Comparison of ENCODE assay signal across 8 cellular contexts in genomic region chr11:47524200-47524874, GRCh38. TPM values are rescaled to one million over a fixed set of nuclear protein-coding genes. Genes with fewer than 3 reads are reported as not detected.
A peak's percentile ranks its signal among the peaks of the same experiment; 100 is the strongest.
DNase-seq lines count a peak whose midpoint lies in the region; ATAC-seq, FAIRE-seq and TF ChIP-seq lines count a peak whose summit lies in the region.

No MANE protein-coding gene starts in this region.

- ATAC-seq in IMR-90 (ENCODE audit: low read depth): 0 out of 2 replicates have a peak, but pooled peaks have one; percentile 9
- no peak for ATAC-seq in HG02571 (IDR thresholded peaks at IDR 0.05; ENCODE audit: unreplicated experiment)

- intact Hi-C loops in Caco-2 (cut with micrococcal nuclease; ENCODE audit: unreplicated experiment) (no loop called here), IMR-90 (cut with micrococcal nuclease) (no loop called here)

- H2BK120ac ChIP-seq in IMR-90 (ENCODE audit: low read depth, low read length): peak overlapping the region; percentile 23; the same call in 1 of the 2 replicates

- in situ Hi-C loops in IMR-90 (cut with MboI; ENCODE audit: low sequenced_read_pairs): no loop called here

- H3K79me2 ChIP-seq in astrocyte (ENCODE audit: insufficient read depth, low read length): peaks cover 100% of the 10 kb centered on the region

- H3K9ac ChIP-seq in IMR-90 (ENCODE audit: low read depth, low read length) (peak overlapping the region; percentile 47; the same call in 1 of the 2 replicates), astrocyte (ENCODE audit: low read length) (peak overlapping the region; percentile 78)

- no peak overlapping the region for H2AK9ac ChIP-seq in IMR-90 (replicated peaks; ENCODE audit: low read depth, low read length, poor library complexity)

- H3K4me1 Mint-ChIP-seq in Caco-2 (ENCODE audit: low read depth, unreplicated experiment): peaks cover 24% of the 10 kb centered on the region
- H3K4me1 Mint-ChIP-seq in astrocyte (ENCODE audit: low read depth, unreplicated experiment): peaks cover 41% of the 10 kb centered on the region

- H3K36me3 Mint-ChIP-seq in Caco-2 (ENCODE audit: insufficient read depth, unreplicated experiment): peaks cover 33% of the 10 kb centered on the region
- peaks cover 3% of the 10 kb centered on the region for H3K36me3 Mint-ChIP-seq in astrocyte (ENCODE audit: low read depth, unreplicated experiment)

- peaks cover 21% of the 10 kb centered on the region for H3K4me1 ChIP-seq in Caco-2
- peaks cover 12% of the 10 kb centered on the region for H3K4me1 ChIP-seq in IMR-90 (ENCODE audit: control insufficient read depth, insufficient read depth, low read length)
- H3K4me1 ChIP-seq in astrocyte (ENCODE audit: insufficient read depth, low read length): peaks cover 24% of the 10 kb centered on the region

- H4K20me1 ChIP-seq in IMR-90 (ENCODE audit: insufficient read depth, low read length): peaks cover 84% of the 10 kb centered on the region
- peaks cover 87% of the 10 kb centered on the region for H4K20me1 ChIP-seq in astrocyte (ENCODE audit: insufficient read depth, low read length)

- WGBS in IMR-90 (ENCODE audit: extremely low coverage in 2 of 2, insufficient read length in 1 of 2), 2 experiments: 44% methylated on average over 4 of the region's 9 CpGs; no CpG with 5 or more reads in 1 of the 2 experiments

- H3K9me3 Mint-ChIP-seq in Caco-2 (ENCODE audit: unreplicated experiment): no peaks in the 10 kb centered on the region
- no peaks in the 10 kb centered on the region for H3K9me3 Mint-ChIP-seq in astrocyte (ENCODE audit: unreplicated experiment)

- peak overlapping the region; percentile 21; the same call in 1 of the 2 replicates for H4K91ac ChIP-seq in IMR-90 (ENCODE audit: insufficient read depth, low read depth, low read length)

- H3K4me2 ChIP-seq in IMR-90 (ENCODE audit: low read depth, low read length) (peak overlapping the region; percentile 35), astrocyte (ENCODE audit: low read length) (peak overlapping the region; percentile 78)

- TF ChIP-seq CTCF in Caco-2 (IDR thresholded peaks at IDR 0.05; ENCODE audit: insufficient read depth in 1 of 2, low read depth in 1 of 2, low read length in 1 of 2, severe bottlenecking in 1 of 2, unreplicated experiment in 1 of 2) (no peak), IMR-90 (conservative IDR thresholded peaks at IDR 0.05; ENCODE audit: low read depth, low read length) (no peak), astrocyte (IDR thresholded peaks at IDR 0.05; ENCODE audit: insufficient read depth, low read depth, low read length) (no peak), D721Med (IDR thresholded peaks at IDR 0.05; ENCODE audit: insufficient read depth, missing control alignments) (no peak)

- TF ChIP-seq RAD21 in IMR-90 (IDR thresholded peaks at IDR 0.05; ENCODE audit: low read length): no peak

- peak overlapping the region; percentile 53 for H3K18ac ChIP-seq in IMR-90 (ENCODE audit: low read depth, low read length)

- H3K4me3 Mint-ChIP-seq in Caco-2 (ENCODE audit: unreplicated experiment) (no peak overlapping the region), astrocyte (ENCODE audit: unreplicated experiment) (peak overlapping the region; percentile 52)

- POLR2A ChIA-PET in Caco-2 (lab: Charles Lee) (no interaction called here), IMR-90 (lab: Charles Lee; ENCODE audit: unreplicated experiment) (no interaction called here)

- H3K14ac ChIP-seq in IMR-90 (replicated peaks; ENCODE audit: low read depth, low read length): peak overlapping the region; percentile 74

- H3K36me3 ChIP-seq in Caco-2 (ENCODE audit: control insufficient read depth, insufficient read depth, low read length) (no peaks in the 10 kb centered on the region), IMR-90 (ENCODE audit: control insufficient read depth, insufficient read depth, low read length) (no peaks in the 10 kb centered on the region; the same call in 1 of the 2 replicates), astrocyte (ENCODE audit: insufficient read depth, low read length) (no peaks in the 10 kb centered on the region)

- H3K4ac ChIP-seq in IMR-90 (ENCODE audit: low read depth, low read length): peak overlapping the region; percentile 44

- H3K27me3 Mint-ChIP-seq in Caco-2 (ENCODE audit: insufficient read depth, unreplicated experiment) (no peaks in the 10 kb centered on the region), astrocyte (ENCODE audit: low read depth, unreplicated experiment) (no peaks in the 10 kb centered on the region)

- H3K27ac Mint-ChIP-seq in Caco-2 (ENCODE audit: unreplicated experiment) (peak overlapping the region; percentile 30), astrocyte (ENCODE audit: unreplicated experiment) (peak overlapping the region; percentile 94)

- H3K9me1 ChIP-seq in IMR-90 (ENCODE audit: insufficient read depth, low read length): peaks cover 4% of the 10 kb centered on the region; the same call in 1 of the 2 replicates

- peaks cover 4 to 63% of the 10 kb centered on the region in 2 experiments; a peak in 3 of 4 replicates for H3K79me1 ChIP-seq in IMR-90 (ENCODE audit: low read depth in 1 of 2, low read length in 2 of 2)

- H2AFZ ChIP-seq in IMR-90 (replicated peaks; ENCODE audit: low read length, poor library complexity) (no peak overlapping the region), astrocyte (ENCODE audit: low read depth, low read length) (no peak overlapping the region)

- no peak overlapping the region for H3K56ac ChIP-seq in IMR-90 (ENCODE audit: extremely low read depth, insufficient read depth, low read length)

- dilution Hi-C loops in IMR-90 (cut with HindIII; ENCODE audit: low sequenced_read_pairs, unreplicated experiment): no loop called here

- peak overlapping the region; percentile 81 for H2BK5ac ChIP-seq in IMR-90 (ENCODE audit: low read depth, low read length, poor library complexity, severe bottlenecking)

- FAIRE-seq in astrocyte (lab: Jason Lieb, UNC) (no peak), D721Med (lab: Jason Lieb, UNC) (no peak)

- H3K4me3 ChIP-seq in Caco-2 (ENCODE audit: low read depth, low read length) (no peak overlapping the region), IMR-90 (ENCODE audit: insufficient read depth, low read depth, low read length) (no peak overlapping the region), astrocyte (ENCODE audit: insufficient read depth, low read depth, low read length) (peak overlapping the region; percentile 18), skin epidermis (no peak overlapping the region)

- H3K27me3 ChIP-seq in Caco-2 (replicated peaks; ENCODE audit: control insufficient read depth, insufficient read depth, low read length) (no peaks in the 10 kb centered on the region), IMR-90 (ENCODE audit: control insufficient read depth, insufficient read depth, low read length) (no peaks in the 10 kb centered on the region), astrocyte (ENCODE audit: insufficient read depth, low read length) (no peaks in the 10 kb centered on the region)

- H4K8ac ChIP-seq in IMR-90 (ENCODE audit: low read depth in 2 of 2, low read length in 2 of 2): peak overlapping the region in 1 of 2 experiments; percentile 22; a peak in 1 of 4 replicates

- peak overlapping the region; percentile 77 for H3K23ac ChIP-seq in IMR-90 (ENCODE audit: low read depth, low read length)

- DNase-seq in Caco-2 (no peak), IMR-90 (no peak), astrocyte (ENCODE audit: low read depth) (no peak), hippocampal formation (lab: John Stamatoyannopoulos, UW) (peak; percentile 27 to 61), D721Med (ENCODE audit: insufficient read length, low spot score) (no peak), NCI-H526 treated with DMSO at 0.1 percent for 48 hours (lab: John Stamatoyannopoulos, UW) (no peak)

- peak overlapping the region; percentile 80; the same call in 1 of the 2 replicates for H2AK5ac ChIP-seq in IMR-90 (ENCODE audit: low read depth, low read length)

- CTCF ChIA-PET in Caco-2 (lab: Charles Lee) (no interaction called here), IMR-90 (lab: Yijun Ruan, JAX) (interaction anchor here (0.7 to 2.1 kb wide), 2 partner anchors 9 to 14 kb away, joined by 3 to 6 read pairs; no protein-coding TSS in a partner anchor)

- H3K9me3 ChIP-seq in Caco-2 (no peaks in the 10 kb centered on the region), IMR-90 (ENCODE audit: control insufficient read depth, insufficient read depth, low read length) (no peaks in the 10 kb centered on the region), astrocyte (ENCODE audit: insufficient read depth, low read depth, low read length) (no peaks in the 10 kb centered on the region)

- BruUV-seq in Caco-2 (replicated peaks; lab: Mats Ljungman, UMichigan): no TSS peak
- no TSS peak for BruUV-seq in IMR-90 (replicated peaks; lab: Mats Ljungman, UMichigan)

- no peak overlapping the region for H2BK15ac ChIP-seq in IMR-90 (ENCODE audit: low read depth, low read length)

- H3K27ac ChIP-seq in IMR-90 (ENCODE audit: insufficient read depth, low read length) (peak overlapping the region; percentile 68), astrocyte (ENCODE audit: low read depth, low read length) (peak overlapping the region; percentile 88), skin epidermis (peak overlapping the region in 20 of 21 experiments; percentile 31 to 91 (median 69))

- H4K5ac ChIP-seq in IMR-90 (ENCODE audit: low read depth, low read length): no peak overlapping the region

- TF ChIP-seq POLR2A in IMR-90 (IDR thresholded peaks at IDR 0.05; ENCODE audit: low read depth, low read length): no peak

- H2BK20ac ChIP-seq in IMR-90 (ENCODE audit: low read depth, low read length): no peak overlapping the region

RNA-seq across cellular contexts. Expression of gene CELF1, which starts 28.6 kb away (rescaled TPM):
- 146 and 152 TPM in 2 replicates for total RNA-seq in Caco-2 (2022)
- total RNA-seq in IMR-90 (2012; rRNA removed): 109 and 135 TPM in 2 replicates
- 61.6 and 63.3 TPM in 2 replicates for polyA plus RNA-seq in IMR-90 (2012; rRNA removed)
- 22.7 and 26.4 TPM in 2 replicates for polyA plus RNA-seq in IMR-90 (2012; cell fraction: cytosol; rRNA removed)
- polyA plus RNA-seq in IMR-90 (2012; cell fraction: nucleus; rRNA removed; ENCODE audit: low replicate concordance): 86.9 and 136 TPM in 2 replicates
- total RNA-seq in astrocyte: 92.8 and 101 TPM in 2 replicates

RNA-seq across cellular contexts. Expression of gene PTPMT1, which starts 41.1 kb away (rescaled TPM):
- total RNA-seq in Caco-2 (2022) (100 and 108 TPM in 2 replicates), IMR-90 (2012; rRNA removed) (51.4 and 55.0 TPM in 2 replicates), astrocyte (32.4 and 33.9 TPM in 2 replicates)
- polyA plus RNA-seq in IMR-90 (2012; rRNA removed): 51.6 and 58.3 TPM in 2 replicates
- 77.4 and 85.2 TPM in 2 replicates for polyA plus RNA-seq in IMR-90 (2012; cell fraction: cytosol; rRNA removed)
- 29.3 and 32.5 TPM in 2 replicates for polyA plus RNA-seq in IMR-90 (2012; cell fraction: nucleus; rRNA removed; ENCODE audit: low replicate concordance)

RNA-seq across cellular contexts. Expression of gene KBTBD4, which starts 54.4 kb away (rescaled TPM):
- total RNA-seq in Caco-2 (2022): 11.9 and 12.5 TPM in 2 replicates
- total RNA-seq in IMR-90 (2012; rRNA removed): 37.2 and 41.6 TPM in 2 replicates
- 12.2 and 14.9 TPM in 2 replicates for polyA plus RNA-seq in IMR-90 (2012; rRNA removed)
- polyA plus RNA-seq in IMR-90 (2012; cell fraction: cytosol; rRNA removed): 9.1 and 21.9 TPM in 2 replicates
- 6.9 and 10.5 TPM in 2 replicates for polyA plus RNA-seq in IMR-90 (2012; cell fraction: nucleus; rRNA removed; ENCODE audit: low replicate concordance)
- total RNA-seq in astrocyte: 11.9 and 12.5 TPM in 2 replicates

RNA-seq across cellular contexts. Expression of gene NDUFS3, which starts 54.5 kb away (rescaled TPM):
- total RNA-seq in Caco-2 (2022) (183 and 185 TPM in 2 replicates), IMR-90 (2012; rRNA removed) (77.1 and 79.7 TPM in 2 replicates), astrocyte (80.7 and 88.7 TPM in 2 replicates)
- polyA plus RNA-seq in IMR-90 (2012; rRNA removed): 108 and 114 TPM in 2 replicates
- polyA plus RNA-seq in IMR-90 (2012; cell fraction: cytosol; rRNA removed): 158 and 196 TPM in 2 replicates
- polyA plus RNA-seq in IMR-90 (2012; cell fraction: nucleus; rRNA removed; ENCODE audit: low replicate concordance): 127 and 140 TPM in 2 replicates

Comparison
In these comparisons a context has a peak if more than half of its experiments do, and no peak if none do; other contexts are left out.
1. DNase-seq: peak in hippocampal formation (2 of 2); none in Caco-2 (0 of 2), IMR-90 (single experiment), astrocyte (single experiment), D721Med (single experiment) and NCI-H526 treated with DMSO at 0.1 percent for 48 hours (single experiment).
2. Peak in every context shown above with its lines, with median percentiles within 50 percentile points of each other: H3K27ac ChIP-seq.